ENCODE assay signal across 8 cellular contexts in genomic region chr5:43043400-43043756, GRCh38. TPM values are rescaled to one million over a fixed set of nuclear protein-coding genes. Genes with fewer than 3 reads are reported as not detected.
DNase-seq lines count a peak whose midpoint lies in the region; ATAC-seq and TF ChIP-seq lines count a peak whose summit lies in the region.

No MANE protein-coding gene starts in this region.

- H3K4me1 ChIP-seq in lower lobe of right lung, result no peaks in the 10 kb centered on the region

- H3K27ac ChIP-seq in lower lobe of right lung, result peak overlapping the region; percentile 98

- H3K9me3 ChIP-seq in lower lobe of right lung, result no peaks in the 10 kb centered on the region

- H3K4me3 Mint-ChIP-seq in activated naive CD4-positive, alpha-beta T cell treated with anti-CD3 and anti-CD28 coated beads, Interleukin-2, amount 50 U/mL, for 24 hours, result peak overlapping the region; percentile 99
- peak overlapping the region; percentile 85 for H3K4me3 Mint-ChIP-seq in type B pancreatic cell

- in situ Hi-C loops in astrocyte of the spinal cord (cut with HindIII; ENCODE audit: low sequenced_read_pairs) (no loop called here), G401 (cut with HindIII; ENCODE audit: low sequenced_read_pairs) (no loop called here)

- H3K27ac Mint-ChIP-seq in activated naive CD4-positive, alpha-beta T cell treated with anti-CD3 and anti-CD28 coated beads, Interleukin-2, amount 50 U/mL, for 24 hours, result peak overlapping the region; percentile 98
- peak overlapping the region; percentile 73 for H3K27ac Mint-ChIP-seq in type B pancreatic cell

- DNase-seq in activated naive CD4-positive, alpha-beta T cell (lab: John Stamatoyannopoulos, UW), result no peak
- DNase-seq in astrocyte of the spinal cord (ENCODE audit: low read depth, low spot score) (no peak), lower lobe of right lung (no peak), type B pancreatic cell (ENCODE audit: extremely low spot score, unreplicated experiment) (no peak), GM19240 (ENCODE audit: insufficient read length, low spot score) (no peak), G401 (ENCODE audit: low spot score) (no peak), HUDEP-2 (lab: John Stamatoyannopoulos, UW; ENCODE audit: unreplicated experiment in 76 of 76) (no peak)

- intact Hi-C loops in lower lobe of right lung (cut with DNase I), result no loop called here

- peaks cover 3% of the 10 kb centered on the region for H3K36me3 Mint-ChIP-seq in activated naive CD4-positive, alpha-beta T cell treated with anti-CD3 and anti-CD28 coated beads, Interleukin-2, amount 50 U/mL, for 24 hours
- H3K36me3 Mint-ChIP-seq in type B pancreatic cell, result no peaks in the 10 kb centered on the region

- no peak for ATAC-seq in lower lobe of right lung

- TF ChIP-seq CTCF in astrocyte of the spinal cord (IDR thresholded peaks at IDR 0.05; ENCODE audit: low read depth, low read length) (no peak), lower lobe of right lung (IDR thresholded peaks at IDR 0.05) (no peak), type B pancreatic cell (conservative IDR thresholded peaks at IDR 0.05) (no peak)

- peaks cover 43% of the 10 kb centered on the region for H3K4me1 Mint-ChIP-seq in activated naive CD4-positive, alpha-beta T cell treated with anti-CD3 and anti-CD28 coated beads, Interleukin-2, amount 50 U/mL, for 24 hours
- peaks cover 18% of the 10 kb centered on the region for H3K4me1 Mint-ChIP-seq in type B pancreatic cell (ENCODE audit: unreplicated experiment)

- H3K27me3 ChIP-seq in lower lobe of right lung (ENCODE audit: low read depth), result peaks cover 2% of the 10 kb centered on the region

- H3K27me3 Mint-ChIP-seq in activated naive CD4-positive, alpha-beta T cell treated with anti-CD3 and anti-CD28 coated beads, Interleukin-2, amount 50 U/mL, for 24 hours, result no peaks in the 10 kb centered on the region
- peaks cover 84% of the 10 kb centered on the region for H3K27me3 Mint-ChIP-seq in type B pancreatic cell

- H3K36me3 ChIP-seq in lower lobe of right lung, result peaks cover 5% of the 10 kb centered on the region

- no peaks in the 10 kb centered on the region for H3K9me3 Mint-ChIP-seq in activated naive CD4-positive, alpha-beta T cell treated with anti-CD3 and anti-CD28 coated beads, Interleukin-2, amount 50 U/mL, for 24 hours
- H3K9me3 Mint-ChIP-seq in type B pancreatic cell, result no peaks in the 10 kb centered on the region

- H3K4me3 ChIP-seq in astrocyte of the spinal cord (ENCODE audit: low read depth, low read length) (peak overlapping the region; percentile 67), lower lobe of right lung (peak overlapping the region; percentile 66)

RNA-seq across cellular contexts. Expression of gene ANXA2R, which starts 3.3 kb away (rescaled TPM):
- total RNA-seq in lower lobe of right lung (4.4 TPM), type B pancreatic cell (ENCODE audit: low replicate concordance) (0.34 and 0.74 TPM in 2 replicates)
- 0.49 and 1.3 TPM in 2 replicates for total RNA-seq in G401 (2014; rRNA removed; shearing (Covaris generic))
